ENCODE assay signal across 10 cellular contexts in the genomic region with DNA sequence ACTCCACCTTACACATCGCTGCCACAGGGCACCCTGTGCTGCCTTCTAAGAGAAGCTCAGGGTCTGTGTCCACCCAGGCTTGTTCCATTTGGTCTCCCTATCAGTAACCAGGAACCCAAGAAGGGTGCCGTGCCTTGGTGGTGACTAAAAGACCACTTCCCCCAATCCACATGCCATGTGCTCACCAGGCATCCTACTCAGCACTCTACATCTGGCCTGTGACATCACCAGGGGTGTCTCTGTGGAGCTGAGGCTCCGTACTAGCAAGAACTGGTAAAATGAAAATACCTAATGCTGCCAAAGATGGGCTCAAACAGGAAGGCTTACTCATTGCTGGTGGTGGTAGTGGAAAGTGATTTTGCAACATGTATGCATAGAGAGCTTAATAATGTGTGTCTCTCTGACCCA. TPM values are rescaled to one million over a fixed set of nuclear protein-coding genes. Genes with fewer than 3 reads are reported as not detected.
DNase-seq lines count a peak whose midpoint lies in the region; ATAC-seq and TF ChIP-seq lines count a peak whose summit lies in the region.
"Had no signal": no experiment of that assay in that cellular context is flagged by ENCODE, and none has a peak within 500 bp of the region (broad histone marks: within the 10 kb centered on the region; RNA-seq: fewer than 3 reads in every experiment).

No MANE protein-coding gene starts in this region.

- in situ Hi-C loops in HAP-1 (cut with MboI; ENCODE audit: low sequenced_read_pairs): no loop called here

- H3K9me3 ChIP-seq in PC-3 (ENCODE audit: low read length): no peaks in the 10 kb centered on the region
- no peaks in the 10 kb centered on the region for H3K9me3 ChIP-seq in CD8-positive, alpha-beta T cell (ENCODE audit: low read length)
- no peaks in the 10 kb centered on the region for H3K9me3 ChIP-seq in HAP-1

- no peaks in the 10 kb centered on the region for H3K4me1 ChIP-seq in PC-3 (ENCODE audit: insufficient read depth, low read length)
- no peaks in the 10 kb centered on the region for H3K4me1 ChIP-seq in CD8-positive, alpha-beta T cell (ENCODE audit: insufficient read depth, low read length)
- no peaks in the 10 kb centered on the region for H3K4me1 ChIP-seq in HAP-1

- no peaks in the 10 kb centered on the region for H3K79me2 ChIP-seq in PC-3 (ENCODE audit: low read length)

- DNase-seq in activated T-cell treated with anti-CD3 and anti-CD28 coated beads, Interleukin-2, amount 50 U/mL, for 24 hours: no peak
- DNase-seq in activated T-cell treated with anti-CD3 and anti-CD28 coated beads for 4 hours (no peak), PC-3 (peak; percentile 47), HAP-1 (ENCODE audit: low spot score in 2 of 2) (no peak)
- DNase-seq in effector memory CD8-positive, alpha-beta T cell: no peak
- DNase-seq in stimulated activated effector memory CD8-positive, alpha-beta T cell treated with anti-CD3 and anti-CD28 coated beads, Interleukin-12 subunit alpha, Interleukin-12 subunit beta, amount 100 ng/mL, for 72 hours (ENCODE audit: low spot score in 2 of 2): peak in 1 of 2 donors; percentile 66
- DNase-seq in CD8-positive, alpha-beta T cell: no peak
- DNase-seq: midbrain had no signal

- intact Hi-C loops in PC-3 (cut with micrococcal nuclease): no loop called here
- intact Hi-C loops in CD8-positive, alpha-beta T cell (cut with DNase I, micrococcal nuclease): no loop called here

- no peak for ATAC-seq in PC-3
- peak; percentile 36 for ATAC-seq in effector memory CD8-positive, alpha-beta T cell (replicated peaks)
- ATAC-seq in stimulated activated effector memory CD8-positive, alpha-beta T cell treated with anti-CD3 and anti-CD28 coated beads, Interleukin-12 subunit alpha, Interleukin-12 subunit beta, amount 100 ng/mL, for 72 hours: peak; percentile 97
- no peak for ATAC-seq in CD8-positive, alpha-beta T cell
- no peak for ATAC-seq in HG03521 (IDR thresholded peaks at IDR 0.05; ENCODE audit: unreplicated experiment)
- ATAC-seq: SK-N-SH treated with all-trans-retinoic acid at 6 μM for 48 hours had no signal

- H3K4me3 Mint-ChIP-seq in activated T-cell treated with anti-CD3 and anti-CD28 coated beads, Interleukin-2, amount 50 U/mL, for 24 hours: no peak overlapping the region
- no peak overlapping the region for H3K4me3 Mint-ChIP-seq in effector memory CD8-positive, alpha-beta T cell
- no peak overlapping the region for H3K4me3 Mint-ChIP-seq in stimulated activated effector memory CD8-positive, alpha-beta T cell treated with anti-CD3 and anti-CD28 coated beads, Interleukin-12 subunit alpha, Interleukin-12 subunit beta, amount 100 ng/mL, for 72 hours
- H3K4me3 Mint-ChIP-seq in CD8-positive, alpha-beta T cell: no peak overlapping the region

- H3K9ac ChIP-seq in PC-3 (ENCODE audit: low read length): no peak overlapping the region

- BruUV-seq in PC-3 (replicated peaks; lab: Mats Ljungman, UMichigan): no TSS peak

- H3K36me3 ChIP-seq in PC-3 (ENCODE audit: low read depth, low read length) (no peaks in the 10 kb centered on the region), HAP-1 (replicated peaks) (no peaks in the 10 kb centered on the region)
- H3K36me3 ChIP-seq in CD8-positive, alpha-beta T cell (ENCODE audit: insufficient read depth, low read length): no peaks in the 10 kb centered on the region

- H3K27me3 Mint-ChIP-seq in activated T-cell treated with anti-CD3 and anti-CD28 coated beads, Interleukin-2, amount 50 U/mL, for 24 hours: peaks cover 5% of the 10 kb centered on the region
- no peaks in the 10 kb centered on the region for H3K27me3 Mint-ChIP-seq in effector memory CD8-positive, alpha-beta T cell
- H3K27me3 Mint-ChIP-seq in CD8-positive, alpha-beta T cell (ENCODE audit: low read depth): no peaks in the 10 kb centered on the region

- H3F3A ChIP-seq in PC-3 (ENCODE audit: low read length, unreplicated experiment): no peaks in the 10 kb centered on the region

- H4K20me1 ChIP-seq in PC-3 (ENCODE audit: low read length): no peaks in the 10 kb centered on the region

- POLR2A ChIA-PET in PC-3 (lab: Charles Lee; ENCODE audit: unreplicated experiment): no interaction called here
- POLR2A ChIA-PET in CD8-positive, alpha-beta T cell (lab: Charles Lee): no interaction called here

- no peaks in the 10 kb centered on the region for H3K36me3 Mint-ChIP-seq in activated T-cell treated with anti-CD3 and anti-CD28 coated beads, Interleukin-2, amount 50 U/mL, for 24 hours (ENCODE audit: low read depth)
- no peaks in the 10 kb centered on the region for H3K36me3 Mint-ChIP-seq in effector memory CD8-positive, alpha-beta T cell (ENCODE audit: insufficient read depth)
- H3K36me3 Mint-ChIP-seq in stimulated activated effector memory CD8-positive, alpha-beta T cell treated with anti-CD3 and anti-CD28 coated beads, Interleukin-12 subunit alpha, Interleukin-12 subunit beta, amount 100 ng/mL, for 72 hours: no peaks in the 10 kb centered on the region
- H3K36me3 Mint-ChIP-seq in CD8-positive, alpha-beta T cell: no peaks in the 10 kb centered on the region

- H3K4me1 Mint-ChIP-seq in activated T-cell treated with anti-CD3 and anti-CD28 coated beads, Interleukin-2, amount 50 U/mL, for 24 hours (ENCODE audit: low read depth): peaks cover 5% of the 10 kb centered on the region
- H3K4me1 Mint-ChIP-seq in effector memory CD8-positive, alpha-beta T cell (ENCODE audit: low read depth in 2 of 2): peaks cover 4 to 12% of the 10 kb centered on the region in 2 donors
- peaks cover 13% of the 10 kb centered on the region for H3K4me1 Mint-ChIP-seq in stimulated activated effector memory CD8-positive, alpha-beta T cell treated with anti-CD3 and anti-CD28 coated beads, Interleukin-12 subunit alpha, Interleukin-12 subunit beta, amount 100 ng/mL, for 72 hours
- no peaks in the 10 kb centered on the region for H3K4me1 Mint-ChIP-seq in CD8-positive, alpha-beta T cell (ENCODE audit: low read depth)

- peak overlapping the region; percentile 3 for H3K27ac Mint-ChIP-seq in activated T-cell treated with anti-CD3 and anti-CD28 coated beads, Interleukin-2, amount 50 U/mL, for 24 hours
- peak overlapping the region in 1 of 2 donors; percentile 15 for H3K27ac Mint-ChIP-seq in effector memory CD8-positive, alpha-beta T cell
- no peak overlapping the region for H3K27ac Mint-ChIP-seq in stimulated activated effector memory CD8-positive, alpha-beta T cell treated with anti-CD3 and anti-CD28 coated beads, Interleukin-12 subunit alpha, Interleukin-12 subunit beta, amount 100 ng/mL, for 72 hours
- no peak overlapping the region for H3K27ac Mint-ChIP-seq in CD8-positive, alpha-beta T cell

- TF ChIP-seq CTCF in PC-3 (conservative IDR thresholded peaks at IDR 0.05; ENCODE audit: low read depth, low read length): no peak
- no peak for TF ChIP-seq CTCF in CD8-positive, alpha-beta T cell (IDR thresholded peaks at IDR 0.05)

- no peaks in the 10 kb centered on the region for H3K9me3 Mint-ChIP-seq in activated T-cell treated with anti-CD3 and anti-CD28 coated beads, Interleukin-2, amount 50 U/mL, for 24 hours
- H3K9me3 Mint-ChIP-seq in effector memory CD8-positive, alpha-beta T cell: no peaks in the 10 kb centered on the region
- no peaks in the 10 kb centered on the region for H3K9me3 Mint-ChIP-seq in stimulated activated effector memory CD8-positive, alpha-beta T cell treated with anti-CD3 and anti-CD28 coated beads, Interleukin-12 subunit alpha, Interleukin-12 subunit beta, amount 100 ng/mL, for 72 hours
- H3K9me3 Mint-ChIP-seq in CD8-positive, alpha-beta T cell: no peaks in the 10 kb centered on the region

- H3K9me2 ChIP-seq in PC-3 (replicated peaks; ENCODE audit: low read length): no peaks in the 10 kb centered on the region

- H3K27me3 ChIP-seq in PC-3 (ENCODE audit: low read length): peaks cover 73% of the 10 kb centered on the region
- H3K27me3 ChIP-seq in CD8-positive, alpha-beta T cell (ENCODE audit: insufficient read depth, low read length): no peaks in the 10 kb centered on the region
- no peaks in the 10 kb centered on the region for H3K27me3 ChIP-seq in HAP-1 (ENCODE audit: low read depth)

- H3K27ac ChIP-seq in PC-3 (ENCODE audit: low read length): no peak overlapping the region
- no peak overlapping the region for H3K27ac ChIP-seq in CD8-positive, alpha-beta T cell (ENCODE audit: low read depth, low read length)

- CTCF ChIA-PET in PC-3 (lab: Charles Lee): no interaction called here
- CTCF ChIA-PET in CD8-positive, alpha-beta T cell (lab: Charles Lee): no interaction called here

- H3K4me2 ChIP-seq in PC-3 (ENCODE audit: low read length): no peak overlapping the region

- H3K4me3 ChIP-seq in PC-3 (ENCODE audit: low read length) (no peak overlapping the region), HAP-1 (no peak overlapping the region)
- H3K4me3 ChIP-seq in CD8-positive, alpha-beta T cell (ENCODE audit: low read depth, low read length): no peak overlapping the region

- H2AFZ ChIP-seq in PC-3 (ENCODE audit: low read length): no peak overlapping the region

RNA-seq across cellular contexts. Expression of gene C10orf71, which starts 19.0 kb away (rescaled TPM):
- not detected in 2 replicates for total RNA-seq in PC-3 (2014; rRNA removed)
- total RNA-seq in CD8-positive, alpha-beta T cell: not detected

Comparison
In these comparisons a context has a peak if more than half of its experiments do, and no peak if none do; other contexts are left out.
1. ATAC-seq: peak in effector memory CD8-positive, alpha-beta T cell (single experiment) and stimulated activated effector memory CD8-positive, alpha-beta T cell treated with anti-CD3 and anti-CD28 coated beads, Interleukin-12 subunit alpha, Interleukin-12 subunit beta, amount 100 ng/mL, for 72 hours (single experiment); none in PC-3 (single experiment), CD8-positive, alpha-beta T cell (single experiment) and HG03521 (single experiment).